Comparison of ENCODE assay signal across 17 cellular contexts in the genomic region with DNA sequence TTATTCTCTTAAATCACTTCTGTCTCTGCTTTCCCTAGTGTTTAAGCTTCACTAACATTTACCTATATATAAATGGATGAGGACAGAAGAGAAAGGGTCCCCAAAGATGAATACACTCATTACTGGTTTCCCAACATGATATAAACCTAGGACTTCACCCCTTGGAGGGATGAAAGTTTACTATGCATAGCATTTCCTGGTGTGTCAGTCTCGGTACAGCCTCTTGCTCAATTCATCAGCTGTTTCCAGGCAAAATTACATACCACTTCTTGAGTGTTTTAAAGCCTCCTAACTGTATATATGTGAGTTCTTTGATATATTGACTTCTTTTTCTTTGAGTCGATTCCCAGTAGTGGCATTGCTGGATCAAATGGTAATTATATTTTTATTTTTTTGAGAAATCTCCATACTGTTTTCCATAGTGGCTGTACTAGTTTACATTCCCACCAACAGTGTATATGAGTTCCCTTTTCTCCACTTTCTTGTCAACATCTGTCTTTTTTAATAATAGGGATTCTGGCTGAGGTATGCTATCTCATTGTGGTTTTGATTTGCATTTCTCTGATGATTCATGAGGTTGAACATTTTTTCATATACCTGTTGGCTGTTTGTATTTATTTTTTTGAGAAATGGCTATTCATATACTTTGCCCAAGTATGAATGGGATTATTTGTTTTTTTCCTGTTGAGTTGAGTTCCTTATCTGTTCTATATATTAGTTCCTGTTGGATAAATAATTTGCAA.
DNase-seq lines count a peak whose midpoint lies in the region; ATAC-seq and TF ChIP-seq lines count a peak whose summit lies in the region.
"Had no signal": no experiment of that assay in that cellular context is flagged by ENCODE, and none has a peak within 500 bp of the region (broad histone marks: within the 10 kb centered on the region; RNA-seq: fewer than 3 reads in every experiment).

No MANE protein-coding gene starts in this region.

- in situ Hi-C loops in GM13976 (cut with MboI; ENCODE audit: low sequenced_read_pairs, unreplicated experiment): loop anchor here (25.0 kb wide), 1 partner anchor 653 kb away; no protein-coding TSS in a partner anchor

- no peaks in the 10 kb centered on the region for H3K27me3 ChIP-seq in PC-9 (ENCODE audit: insufficient read depth, low read depth)
- H3K27me3 ChIP-seq: ascending aorta, tibial nerve had no signal

- peak overlapping the region; percentile 58 for H3K27ac Mint-ChIP-seq in type B pancreatic cell
- H3K27ac Mint-ChIP-seq: activated CD4-positive, alpha-beta T cell treated with anti-CD3 and anti-CD28 coated beads, Interleukin-2, amount 10 ng/mL, durations not matched to agents 7 days and 5 days had no signal

- H3K4me2 ChIP-seq in PC-9: peak overlapping the region; percentile 29; the same call in 1 of the 2 replicates

- H3K4me1 Mint-ChIP-seq in type B pancreatic cell (ENCODE audit: unreplicated experiment): peaks cover 3% of the 10 kb centered on the region

- POLR2A ChIA-PET in PC-9 (lab: Charles Lee; ENCODE audit: unreplicated experiment): no interaction called here

- no peaks in the 10 kb centered on the region for H3K79me2 ChIP-seq in PC-9 (ENCODE audit: low read depth)

- no peak overlapping the region for H3K4me3 Mint-ChIP-seq in type B pancreatic cell
- H3K4me3 Mint-ChIP-seq: activated CD4-positive, alpha-beta T cell treated with anti-CD3 and anti-CD28 coated beads, Interleukin-2, amount 10 ng/mL, durations not matched to agents 7 days and 5 days had no signal

- ATAC-seq in HG03280 (IDR thresholded peaks at IDR 0.05; ENCODE audit: unreplicated experiment): no peak

- no peaks in the 10 kb centered on the region for H3K9me2 ChIP-seq in PC-9 (ENCODE audit: insufficient read depth)

- no peaks in the 10 kb centered on the region for H3K27me3 Mint-ChIP-seq in type B pancreatic cell

- H3K4me1 ChIP-seq in PC-9 (replicated peaks; ENCODE audit: insufficient read depth): peaks cover 21% of the 10 kb centered on the region
- H3K4me1 ChIP-seq: ascending aorta, tibial nerve had no signal

- H2AFZ ChIP-seq in PC-9: no peak overlapping the region

- 0 out of 2 replicates have a peak, but pooled peaks cover 4% of the 10 kb centered on the region for H3K9me3 ChIP-seq in PC-9 (ENCODE audit: insufficient read depth, low read depth)
- H3K9me3 ChIP-seq: ascending aorta had no signal

- H3K36me3 ChIP-seq in PC-9 (ENCODE audit: low read depth): no peaks in the 10 kb centered on the region
- H3K36me3 ChIP-seq: ascending aorta, tibial nerve had no signal

- intact Hi-C loops in PC-9 (cut with micrococcal nuclease; ENCODE audit: unreplicated experiment): loop anchor here (5.0 to 10.0 kb wide), 3 partner anchors 384 to 1316 kb away; no protein-coding TSS in a partner anchor

- peaks cover 4% of the 10 kb centered on the region for H3K9me3 Mint-ChIP-seq in type B pancreatic cell

- peaks cover 18% of the 10 kb centered on the region; the same call in 1 of the 2 replicates for H3F3A ChIP-seq in PC-9 (ENCODE audit: insufficient read depth, low read depth)

- H3K36me3 Mint-ChIP-seq in type B pancreatic cell: peaks cover 3% of the 10 kb centered on the region

- DNase-seq in SIG-M5 treated with dmso at 0.1 percent for 504 hours (lab: John Stamatoyannopoulos, UW; ENCODE audit: unreplicated experiment) (peak; percentile 27), SIG-M5 (lab: John Stamatoyannopoulos, UW) (no peak), PC-9 (peak in 1 of 2 experiments; percentile 59), fibroblast of peridontal ligament (ENCODE audit: extremely low read depth) (peak; percentile 34), type B pancreatic cell (ENCODE audit: extremely low spot score, unreplicated experiment) (no peak), GM13976 (ENCODE audit: low spot score) (no peak), coronary artery (ENCODE audit: low spot score) (no peak)
- DNase-seq: activated CD4-positive, alpha-beta T cell treated with anti-CD3 and anti-CD28 coated beads, Interleukin-2, amount 10 ng/mL, durations not matched to agents 7 days and 5 days; H7; mesendoderm; NCI-H1436 treated with DMSO at 0.1 percent for 48 hours; NCI-H748 treated with DMSO at 0.1 percent for 48 hours; occipital lobe; T-helper 1 cell had no signal

- BruUV-seq in PC-9 (replicated peaks; lab: Mats Ljungman, UMichigan): no TSS peak

- TF ChIP-seq CTCF in PC-9 (conservative IDR thresholded peaks at IDR 0.05) (no peak), type B pancreatic cell (conservative IDR thresholded peaks at IDR 0.05) (no peak), GM13976 (IDR thresholded peaks at IDR 0.05; ENCODE audit: borderline replicate concordance, control extremely low read depth, extremely low read depth, insufficient read depth, missing control alignments) (no peak), coronary artery (IDR thresholded peaks at IDR 0.05) (no peak)

- CTCF ChIA-PET in PC-9 (lab: Charles Lee): interaction anchor here (0.6 kb wide), 1 partner anchor 692 kb away, joined by 3 read pairs; no protein-coding TSS in a partner anchor

- no peaks in the 10 kb centered on the region; the same call in 1 of the 2 replicates for H4K20me1 ChIP-seq in PC-9 (ENCODE audit: insufficient read depth)

- peak overlapping the region; percentile 63 for H3K27ac ChIP-seq in PC-9
- no peak overlapping the region for H3K27ac ChIP-seq in coronary artery
- H3K27ac ChIP-seq: ascending aorta, tibial nerve had no signal

- H3K4me3 ChIP-seq in PC-9: no peak overlapping the region
- no peak overlapping the region for H3K4me3 ChIP-seq in coronary artery
- H3K4me3 ChIP-seq: ascending aorta, tibial nerve had no signal

Comparison
In these comparisons a context has a peak if more than half of its experiments do, and no peak if none do; other contexts are left out.
1. DNase-seq: peak in SIG-M5 treated with dmso at 0.1 percent for 504 hours (single experiment) and fibroblast of peridontal ligament (single experiment); none in SIG-M5 (single experiment), type B pancreatic cell (single experiment), GM13976 (single experiment) and coronary artery (single experiment).